16 cellular contexts compared by ENCODE assay signal in genomic region chr12:123038486-123038885, GRCh38. TPM values are rescaled to one million over a fixed set of nuclear protein-coding genes. Genes with fewer than 3 reads are reported as not detected.
DNase-seq lines count a peak whose midpoint lies in the region; ATAC-seq and TF ChIP-seq lines count a peak whose summit lies in the region.
"Had no signal": no experiment of that assay in that cellular context is flagged by ENCODE, and none has a peak within 500 bp of the region (broad histone marks: within the 10 kb centered on the region; RNA-seq: fewer than 3 reads in every experiment).

No MANE protein-coding gene starts in this region.

- in situ Hi-C loops in KBM-7 (cut with MboI; ENCODE audit: low pct_unique_long_range_greater_than_20kb, low sequenced_read_pairs): no loop called here

- TF ChIP-seq CTCF in chondrocyte (IDR thresholded peaks at IDR 0.05) (no peak), upper lobe of right lung (IDR thresholded peaks at IDR 0.05) (no peak), RWPE1 (conservative IDR thresholded peaks at IDR 0.05; ENCODE audit: low read depth) (no peak)

- H3K9me3 ChIP-seq in upper lobe of right lung: no peaks in the 10 kb centered on the region
- H3K9me3 ChIP-seq: A549, Caco-2 had no signal

- H3K27ac ChIP-seq in upper lobe of right lung (no peak overlapping the region), RWPE1 (no peak overlapping the region)
- H3K27ac ChIP-seq: 22Rv1, A549, C4-2B had no signal

- DNase-seq in activated CD8-positive, alpha-beta memory T cell treated with anti-CD3 and anti-CD28 coated beads, Interleukin-2, amount 50 U/mL, for 4 hours: peak; percentile 6
- no peak for DNase-seq in activated CD8-positive, alpha-beta memory T cell treated with anti-CD3 and anti-CD28 coated beads, Interleukin-2, amount 10 ng/mL, durations not matched to agents 7 days and 5 days
- DNase-seq in chondrocyte (ENCODE audit: low spot score) (peak; percentile 61), posterior vena cava (ENCODE audit: low spot score) (peak; percentile 17), upper lobe of right lung (peak; percentile 23), RWPE1 (ENCODE audit: low spot score) (no peak), KBM-7 (no peak)
- DNase-seq: AML-193; Caco-2; CD4-positive, alpha-beta T cell; DMS79; GDM1; H9 had no signal

- CTCF ChIA-PET in activated CD8-positive, alpha-beta memory T cell treated with anti-CD3 and anti-CD28 coated beads, Interleukin-2, amount 10 ng/mL, durations not matched to agents 7 days and 5 days (lab: Charles Lee): no interaction called here
- CTCF ChIA-PET in RWPE1 (lab: Yijun Ruan, JAX): interaction anchor here (0.6 kb wide), 1 partner anchor 114 kb away, joined by 3 read pairs; no protein-coding TSS in a partner anchor

- H3K9me3 Mint-ChIP-seq in activated CD8-positive, alpha-beta memory T cell treated with anti-CD3 and anti-CD28 coated beads, Interleukin-2, amount 10 ng/mL, durations not matched to agents 7 days and 5 days (ENCODE audit: low read depth): no peaks in the 10 kb centered on the region
- no peaks in the 10 kb centered on the region for H3K9me3 Mint-ChIP-seq in chondrocyte (ENCODE audit: low read depth)
- H3K9me3 Mint-ChIP-seq: CD4-positive, alpha-beta T cell; H9 had no signal

- no peaks in the 10 kb centered on the region for H3K36me3 ChIP-seq in upper lobe of right lung

- H3K27me3 Mint-ChIP-seq in activated CD8-positive, alpha-beta memory T cell treated with anti-CD3 and anti-CD28 coated beads, Interleukin-2, amount 10 ng/mL, durations not matched to agents 7 days and 5 days: no peaks in the 10 kb centered on the region
- no peaks in the 10 kb centered on the region for H3K27me3 Mint-ChIP-seq in chondrocyte (ENCODE audit: low read depth)
- H3K27me3 Mint-ChIP-seq: CD4-positive, alpha-beta T cell had no signal

- no peaks in the 10 kb centered on the region for H3K36me3 Mint-ChIP-seq in activated CD8-positive, alpha-beta memory T cell treated with anti-CD3 and anti-CD28 coated beads, Interleukin-2, amount 10 ng/mL, durations not matched to agents 7 days and 5 days
- no peaks in the 10 kb centered on the region for H3K36me3 Mint-ChIP-seq in chondrocyte (ENCODE audit: low read depth)

- ATAC-seq in activated CD8-positive, alpha-beta memory T cell treated with anti-CD3 and anti-CD28 coated beads, Interleukin-2, amount 10 ng/mL, durations not matched to agents 7 days and 5 days: no peak
- no peak for ATAC-seq in upper lobe of right lung
- ATAC-seq: A549 had no signal

- POLR2A ChIA-PET in RWPE1 (lab: Yijun Ruan, JAX; ENCODE audit: low non-redundant PET): no interaction called here

- no peak overlapping the region for H3K4me3 Mint-ChIP-seq in activated CD8-positive, alpha-beta memory T cell treated with anti-CD3 and anti-CD28 coated beads, Interleukin-2, amount 10 ng/mL, durations not matched to agents 7 days and 5 days
- H3K4me3 Mint-ChIP-seq in chondrocyte (ENCODE audit: unreplicated experiment): no peak overlapping the region
- H3K4me3 Mint-ChIP-seq: CD4-positive, alpha-beta T cell; H9 had no signal

- H3K4me1 Mint-ChIP-seq in activated CD8-positive, alpha-beta memory T cell treated with anti-CD3 and anti-CD28 coated beads, Interleukin-2, amount 10 ng/mL, durations not matched to agents 7 days and 5 days: peaks cover 16% of the 10 kb centered on the region
- peaks cover 8% of the 10 kb centered on the region for H3K4me1 Mint-ChIP-seq in chondrocyte (ENCODE audit: low read depth)

- H3K4me3 ChIP-seq in upper lobe of right lung: no peak overlapping the region
- H3K4me3 ChIP-seq: A549 had no signal

- intact Hi-C loops in posterior vena cava (cut with DNase I) (loop anchor here (5.0 kb wide), 2 partner anchors 51 to 204 kb away; no protein-coding TSS in a partner anchor), upper lobe of right lung (cut with DNase I) (no loop called here)

- H3K27me3 ChIP-seq in upper lobe of right lung: no peaks in the 10 kb centered on the region

- H3K27ac Mint-ChIP-seq in activated CD8-positive, alpha-beta memory T cell treated with anti-CD3 and anti-CD28 coated beads, Interleukin-2, amount 10 ng/mL, durations not matched to agents 7 days and 5 days: no peak overlapping the region
- no peak overlapping the region for H3K27ac Mint-ChIP-seq in chondrocyte (ENCODE audit: unreplicated experiment)
- H3K27ac Mint-ChIP-seq: CD4-positive, alpha-beta T cell; H9 had no signal

- H3K4me1 ChIP-seq in upper lobe of right lung: peaks cover 8% of the 10 kb centered on the region
- H3K4me1 ChIP-seq: Caco-2 had no signal

RNA-seq across cellular contexts. Expression of gene ARL6IP4, which starts 58.0 kb away (rescaled TPM):
- 100 to 1,000 TPM; 169 to 216 TPM for total RNA-seq in activated CD8-positive, alpha-beta memory T cell treated with anti-CD3 and anti-CD28 coated beads, Interleukin-2, amount 10 ng/mL, durations not matched to agents 7 days and 5 days
- 145 to 165 TPM (median 146 TPM) in 3 replicates for total RNA-seq in chondrocyte
- total RNA-seq in posterior vena cava: 100 to 1,000 TPM; 125 to 132 TPM
- 124 TPM for total RNA-seq in upper lobe of right lung

Comparison
In these comparisons a context has a peak if more than half of its experiments do, and no peak if none do; other contexts are left out.
1. DNase-seq: peak in activated CD8-positive, alpha-beta memory T cell treated with anti-CD3 and anti-CD28 coated beads, Interleukin-2, amount 50 U/mL, for 4 hours (single experiment), chondrocyte (single experiment), posterior vena cava (single experiment) and upper lobe of right lung (single experiment); none in activated CD8-positive, alpha-beta memory T cell treated with anti-CD3 and anti-CD28 coated beads, Interleukin-2, amount 10 ng/mL, durations not matched to agents 7 days and 5 days (single experiment), RWPE1 (single experiment) and KBM-7 (single experiment).